8 cellular contexts compared by ENCODE assay signal in the genomic region with DNA sequence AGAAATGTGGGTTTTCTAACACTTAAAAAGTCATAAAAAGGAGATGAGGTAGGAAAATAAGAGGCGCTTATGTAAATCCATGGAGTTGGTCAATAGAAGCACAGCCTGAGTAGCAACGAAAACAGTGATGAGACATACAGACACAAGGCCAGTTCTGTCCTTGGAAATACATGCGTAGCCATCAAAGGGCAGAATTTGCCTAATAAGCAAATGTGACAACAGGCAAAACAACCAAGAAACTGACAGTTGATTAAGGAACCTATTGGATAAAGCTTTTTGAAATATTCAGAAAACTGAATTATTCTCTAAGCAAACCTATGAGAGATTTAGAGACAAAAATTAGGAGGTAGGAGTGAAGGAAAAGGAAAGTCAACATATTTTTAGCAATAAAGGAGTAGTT.
"Had no signal": no experiment of that assay in that cellular context is flagged by ENCODE, and none has a peak within 500 bp of the region (broad histone marks: within the 10 kb centered on the region; RNA-seq: fewer than 3 reads in every experiment).

No MANE protein-coding gene starts in this region.

- H3K4me3 ChIP-seq: GM12878 had no signal

- ATAC-seq: GM12878 had no signal

- DNase-seq: GDM1, GF-D8 had no signal

- FAIRE-seq: G401.6, GM12878, GM12891, GM12892, GM18507, GM19239 had no signal
